ENCODE assay signal across 1 cellular context in genomic region chr1:184158911-184159701, GRCh38.
TF ChIP-seq lines count a peak whose summit lies in the region.

No MANE protein-coding gene starts in this region.

TF ChIP-seq in H1, 55 proteins besides CTCF, POLR2A, EP300 and RAD21:
- no peak for TF ChIP-seq TBP (IDR thresholded peaks at IDR 0.05; ENCODE audit: low read depth, low read length)
- TF ChIP-seq POU5F1 (IDR thresholded peaks at IDR 0.05; ENCODE audit: low read depth, low read length): peak; percentile 33; the same call in 1 of the 2 replicates
- TF ChIP-seq HDAC2 (IDR thresholded peaks at IDR 0.05; ENCODE audit: borderline replicate concordance in 1 of 2, low read depth in 2 of 2, low read length in 2 of 2): peak in 1 of 2 experiments; percentile 72; a peak in 1 of 4 replicates
- TF ChIP-seq HDAC6 (IDR thresholded peaks at IDR 0.05; ENCODE audit: low read depth, low read length): no peak
- TF ChIP-seq SIRT6 (IDR thresholded peaks at IDR 0.05; ENCODE audit: low read length): no peak
- TF ChIP-seq USF2 (IDR thresholded peaks at IDR 0.05; ENCODE audit: low read length): no peak
- TF ChIP-seq KDM1A (IDR thresholded peaks at IDR 0.05; ENCODE audit: borderline replicate concordance, low read length): peak; percentile 85; the same call in 1 of the 2 replicates
- no peak for TF ChIP-seq PHF8 (conservative IDR thresholded peaks at IDR 0.05; ENCODE audit: low read depth, low read length)
